ENCODE assay signal across 10 cellular contexts in the genomic region with DNA sequence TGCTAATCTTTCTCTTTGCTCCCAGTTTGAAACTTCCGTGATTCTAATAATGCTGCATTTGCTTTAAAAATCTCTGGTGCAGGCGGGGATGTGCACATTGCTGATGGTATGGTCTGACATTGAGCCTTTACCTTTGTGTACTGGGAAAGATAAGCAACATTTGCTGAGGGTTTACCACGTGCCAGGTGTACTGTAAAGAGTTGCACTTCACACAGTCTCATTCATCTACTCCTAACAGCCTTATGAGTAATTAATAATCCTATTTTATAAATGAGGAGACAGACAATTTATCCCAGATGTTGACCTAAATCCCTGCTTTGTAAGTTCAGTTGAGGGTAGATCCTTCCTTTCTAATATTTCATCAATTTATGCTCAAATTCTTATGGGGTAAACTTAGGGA. TPM values are rescaled to one million over a fixed set of nuclear protein-coding genes. Genes with fewer than 3 reads are reported as not detected.
DNase-seq lines count a peak whose midpoint lies in the region; ATAC-seq and TF ChIP-seq lines count a peak whose summit lies in the region.
"Had no signal": no experiment of that assay in that cellular context is flagged by ENCODE, and none has a peak within 500 bp of the region (broad histone marks: within the 10 kb centered on the region; RNA-seq: fewer than 3 reads in every experiment).

No MANE protein-coding gene starts in this region.

- H3K4me1 ChIP-seq in A673 (ENCODE audit: insufficient read depth, low read length, poor library complexity, severe bottlenecking) (no peaks in the 10 kb centered on the region), body of pancreas (peaks cover 16% of the 10 kb centered on the region), mucosa of rectum (ENCODE audit: control insufficient read depth in 2 of 2, insufficient read depth in 2 of 2, low read length in 2 of 2) (peaks cover 0 to 11% of the 10 kb centered on the region in 2 donors), tibial artery (peaks cover 0 to 13% (median 11%) of the 10 kb centered on the region in 4 donors)

- CTCF ChIA-PET in A673 (lab: Charles Lee) (no interaction called here), HEK293T (lab: Yijun Ruan, JAX) (no interaction called here)

- no peak overlapping the region for H3K27ac ChIP-seq in A673 (ENCODE audit: low read depth, low read length, poor library complexity, severe bottlenecking)
- peak overlapping the region in 3 of 4 donors; percentile 24 to 61 (median 53) for H3K27ac ChIP-seq in body of pancreas
- no peak overlapping the region for H3K27ac ChIP-seq in mucosa of rectum (ENCODE audit: low read depth in 2 of 2, low read length in 2 of 2)
- no peak overlapping the region for H3K27ac ChIP-seq in tibial artery
- H3K27ac ChIP-seq: HL-60 had no signal

- DNase-seq in A673 (ENCODE audit: low spot score) (no peak), HEK293T (ENCODE audit: extremely low spot score) (no peak), body of pancreas (no peak), tibial artery (no peak), NCI-H2029 (lab: John Stamatoyannopoulos, UW) (no peak)
- DNase-seq: DND-41 had no signal

- peak overlapping the region; percentile 40 for H3K4me3 ChIP-seq in A673 (ENCODE audit: low read depth, low read length, poor library complexity, severe bottlenecking)
- peak overlapping the region; percentile 15 to 24 for H3K4me3 ChIP-seq in body of pancreas
- peak overlapping the region; percentile 75 to 82 for H3K4me3 ChIP-seq in mucosa of rectum (ENCODE audit: low read length in 2 of 2)
- no peak overlapping the region for H3K4me3 ChIP-seq in tibial artery

- no peak for TF ChIP-seq POLR2A in body of pancreas (IDR thresholded peaks at IDR 0.05)

- peak overlapping the region in 1 of 2 donors; percentile 12 for H3K9ac ChIP-seq in mucosa of rectum (ENCODE audit: low read depth in 1 of 2, low read length in 2 of 2)

- H3K36me3 ChIP-seq in A673 (ENCODE audit: insufficient read depth, low read length, poor library complexity, severe bottlenecking) (no peaks in the 10 kb centered on the region), body of pancreas (replicated peaks in 1 of 2; ENCODE audit: insufficient read depth in 1 of 2, low read depth in 2 of 2) (no peaks in the 10 kb centered on the region), mucosa of rectum (ENCODE audit: control insufficient read depth in 2 of 2, insufficient read depth in 2 of 2, low read length in 2 of 2) (no peaks in the 10 kb centered on the region), tibial artery (no peaks in the 10 kb centered on the region)

- TF ChIP-seq CTCF in A673 (conservative IDR thresholded peaks at IDR 0.05; ENCODE audit: low read depth, low read length): no peak
- TF ChIP-seq CTCF in body of pancreas (IDR thresholded peaks at IDR 0.05): no peak
- no peak for TF ChIP-seq CTCF in tibial artery (IDR thresholded peaks at IDR 0.05)

- WGBS in body of pancreas, 2 donors: 0 to 7% methylated on average over 3 of the region's 3 CpGs

- BruUV-seq in A673 (replicated peaks; lab: Mats Ljungman, UMichigan): no TSS peak

- H3K9me3 ChIP-seq in A673 (ENCODE audit: low read depth, low read length, poor library complexity, severe bottlenecking) (no peaks in the 10 kb centered on the region), body of pancreas (peaks cover 0 to 4% (median 0%) of the 10 kb centered on the region in 3 donors), mucosa of rectum (ENCODE audit: control insufficient read depth in 2 of 2, low read length in 2 of 2) (no peaks in the 10 kb centered on the region), tibial artery (no peaks in the 10 kb centered on the region)

- intact Hi-C loops in A673 (cut with micrococcal nuclease; ENCODE audit: unreplicated experiment): no loop called here
- intact Hi-C loops in body of pancreas (cut with DNase I): no loop called here
- intact Hi-C loops in tibial artery (cut with DNase I; ENCODE audit: low total_unique reads): no loop called here

- H3K27me3 ChIP-seq in A673 (replicated peaks; ENCODE audit: insufficient read depth, low read depth, low read length, poor library complexity): peaks cover 32% of the 10 kb centered on the region
- no peaks in the 10 kb centered on the region for H3K27me3 ChIP-seq in body of pancreas
- peaks cover 3 to 8% of the 10 kb centered on the region in 2 donors for H3K27me3 ChIP-seq in mucosa of rectum (ENCODE audit: control insufficient read depth in 2 of 2, insufficient read depth in 2 of 2, low read length in 2 of 2)
- peaks cover 0 to 44% of the 10 kb centered on the region in 2 donors for H3K27me3 ChIP-seq in tibial artery

- POLR2A ChIA-PET in A673 (lab: Charles Lee; ENCODE audit: low non-redundant PET): no interaction called here
- POLR2A ChIA-PET in HEK293T (lab: Yijun Ruan, JAX): interaction anchor here (0.8 to 2.3 kb wide), 7 partner anchors 10 to 148 kb away, joined by 3 to 11 read pairs (median 5); a partner anchor contains a TSS

- no peak for ATAC-seq in body of pancreas
- ATAC-seq in HG03439 (IDR thresholded peaks at IDR 0.05; ENCODE audit: unreplicated experiment): no peak
- no peak for ATAC-seq in HG02981 (IDR thresholded peaks at IDR 0.05; ENCODE audit: unreplicated experiment)

TF ChIP-seq in HEK293T, 16 proteins besides CTCF, POLR2A, EP300 and RAD21:
- TF ChIP-seq L3MBTL2 (conservative IDR thresholded peaks at IDR 0.05) (peak; percentile 42), ZNF384 (IDR thresholded peaks at IDR 0.05) (no peak)

RNA-seq across cellular contexts. Expression of a gene that starts 0.7 kb away (rescaled TPM):
- total RNA-seq in A673 (2021) (4.0 and 6.8 TPM in 2 replicates), body of pancreas (10 to 100 TPM; 19.2 to 21.4 TPM)

RNA-seq across cellular contexts. Expression of a gene that starts 28.5 kb away (rescaled TPM):
- total RNA-seq in A673 (2021) (14.0 and 14.8 TPM in 2 replicates), body of pancreas (10 to 100 TPM in 1 of 2 donors, 1 to 10 TPM in 1; 8.2 to 13.0 TPM)

Comparison
In these comparisons a context has a peak if more than half of its experiments do, and no peak if none do; other contexts are left out.
1. H3K27ac ChIP-seq: peak in body of pancreas (3 of 4); none in A673 (single experiment), mucosa of rectum (0 of 2) and tibial artery (0 of 2).
2. H3K4me3 ChIP-seq: peak in A673 (single experiment), body of pancreas (2 of 2) and mucosa of rectum (2 of 2); none in tibial artery (0 of 2).